In genomic region chr19:11505504-11506100, GRCh38 we compare ENCODE assay signal across 8 cellular contexts. TPM values are rescaled to one million over a fixed set of nuclear protein-coding genes. Genes with fewer than 3 reads are reported as not detected.
DNase-seq lines count a peak whose midpoint lies in the region; ATAC-seq and TF ChIP-seq lines count a peak whose summit lies in the region.

Gene ZNF653, minus strand, starts transcription at chr19:11505839. Its CDS starts 53 bp downstream, at chr19:11505786.

- H3K4me1 Mint-ChIP-seq in dendritic cell treated with granulocyte-macrophage colony-stimulating factor and Interleukin-4, amounts not matched to agents 40 ng/mL and 50 ng/mL, for 4 days (ENCODE audit: low read depth), result peaks cover 23% of the 10 kb centered on the region

- TF ChIP-seq CTCF in C4-2B (conservative IDR thresholded peaks at IDR 0.05) (no peak), right lobe of liver (IDR thresholded peaks at IDR 0.05) (no peak)

- intact Hi-C loops in dendritic cell treated with granulocyte-macrophage colony-stimulating factor and Interleukin-4, amounts not matched to agents 40 ng/mL and 50 ng/mL, for 4 days (cut with micrococcal nuclease), result loop anchor here (1.0 to 2.0 kb wide), 2 partner anchors 23 to 70 kb away; partner anchors contain the start of genes ECSIT, ODAD3 and PRKCSH
- intact Hi-C loops in right lobe of liver (cut with DNase I), result no loop called here

- H3K4me3 ChIP-seq in right lobe of liver, result peak within 1 kb of the TSS; percentile 73 to 89 (median 86)

- H3K27ac Mint-ChIP-seq in dendritic cell treated with granulocyte-macrophage colony-stimulating factor and Interleukin-4, amounts not matched to agents 40 ng/mL and 50 ng/mL, for 4 days, result peak within 1 kb of the TSS; percentile 80

- no peaks in the 10 kb centered on the region for H3K36me3 ChIP-seq in right lobe of liver

- peaks cover 0 to 11% (median 0%) of the 10 kb centered on the region in 4 donors for H3K4me1 ChIP-seq in right lobe of liver

- H3K27me3 ChIP-seq in right lobe of liver, result no peaks in the 10 kb centered on the region

- WGBS in right lobe of liver (ENCODE audit: insufficient coverage, low coverage, low lambda C conversion rate, missing lambda C conversion rate), result 0% methylated on average over 22 of the region's 65 CpGs

- ATAC-seq in GM19372 (IDR thresholded peaks at IDR 0.05; ENCODE audit: low read depth, unreplicated experiment) (peak; percentile 60), HG03521 (IDR thresholded peaks at IDR 0.05; ENCODE audit: unreplicated experiment) (peak; percentile 41), right lobe of liver (peak; percentile 68 to 82 (median 74))

- no peaks in the 10 kb centered on the region for H3K9me3 ChIP-seq in right lobe of liver

- H3K27ac ChIP-seq in C4-2B, result peak within 1 kb of the TSS; percentile 92
- H3K27ac ChIP-seq in right lobe of liver, result peak within 1 kb of the TSS; percentile 74 to 88 (median 81)

- H3K27me3 Mint-ChIP-seq in dendritic cell treated with granulocyte-macrophage colony-stimulating factor and Interleukin-4, amounts not matched to agents 40 ng/mL and 50 ng/mL, for 4 days, result no peaks in the 10 kb centered on the region

- TF ChIP-seq POLR2A in right lobe of liver (IDR thresholded peaks at IDR 0.05), result peak; percentile 65

- DNase-seq in NCI-H748 (lab: John Stamatoyannopoulos, UW; ENCODE audit: unreplicated experiment) (peak; percentile 93), right lobe of liver (peak; percentile 92 to 95 (median 95))
- DNase-seq in activated CD4-positive, alpha-beta T cell treated with anti-CD3 and anti-CD28 coated beads, Interleukin-2, amount 50 U/mL, for 24 hours (ENCODE audit: low read depth in 1 of 2, low spot score in 1 of 2), result peak; percentile 89 to 95
- peak; percentile 95 for DNase-seq in stimulated activated CD4-positive, alpha-beta T cell treated with anti-CD3 and anti-CD28 coated beads, Interleukin-4, amount 100 ng/mL, for 24 hours

- H3K36me3 Mint-ChIP-seq in dendritic cell treated with granulocyte-macrophage colony-stimulating factor and Interleukin-4, amounts not matched to agents 40 ng/mL and 50 ng/mL, for 4 days (ENCODE audit: low read depth), result peaks cover 26% of the 10 kb centered on the region

- H3K4me3 Mint-ChIP-seq in dendritic cell treated with granulocyte-macrophage colony-stimulating factor and Interleukin-4, amounts not matched to agents 40 ng/mL and 50 ng/mL, for 4 days, result peak within 1 kb of the TSS; percentile 74

- no peaks in the 10 kb centered on the region for H3K9me3 Mint-ChIP-seq in dendritic cell treated with granulocyte-macrophage colony-stimulating factor and Interleukin-4, amounts not matched to agents 40 ng/mL and 50 ng/mL, for 4 days

RNA-seq across cellular contexts. Expression of gene ZNF653, which starts in this region (rescaled TPM):
- total RNA-seq in right lobe of liver, result 1 to 10 TPM; 2.7 to 7.0 (median 3.9) TPM

Comparison
In these comparisons a context has a peak if more than half of its experiments do, and no peak if none do; other contexts are left out.
1. Peak in every context shown above with its lines: DNase-seq, ATAC-seq, H3K4me3 ChIP-seq and H3K27ac ChIP-seq.